2 cellular contexts compared by ENCODE assay signal in the genomic region with DNA sequence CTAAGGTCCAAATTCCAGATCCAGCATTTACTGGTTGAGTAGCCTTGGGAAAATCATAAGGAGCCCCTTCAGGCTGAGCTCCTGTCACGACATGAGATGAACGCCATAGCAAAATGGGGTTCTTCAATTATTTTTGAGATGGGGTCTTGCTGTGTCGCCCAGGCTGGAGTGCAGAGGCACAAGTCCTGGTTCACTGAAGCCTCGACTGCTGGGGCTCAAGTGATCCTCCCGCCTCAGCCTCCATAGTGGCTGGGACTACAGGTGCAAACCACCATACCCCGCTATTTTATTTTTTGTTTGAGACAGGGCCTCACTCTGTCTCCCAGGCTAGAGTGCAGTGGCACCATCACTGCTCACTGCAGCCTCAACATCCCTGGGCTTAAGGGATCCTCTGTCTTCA.
TF ChIP-seq lines count a peak whose summit lies in the region.

No MANE protein-coding gene starts in this region.

TF ChIP-seq in HepG2, 621 proteins besides CTCF, POLR2A, EP300 and RAD21:
- TF ChIP-seq, protein P1, sequence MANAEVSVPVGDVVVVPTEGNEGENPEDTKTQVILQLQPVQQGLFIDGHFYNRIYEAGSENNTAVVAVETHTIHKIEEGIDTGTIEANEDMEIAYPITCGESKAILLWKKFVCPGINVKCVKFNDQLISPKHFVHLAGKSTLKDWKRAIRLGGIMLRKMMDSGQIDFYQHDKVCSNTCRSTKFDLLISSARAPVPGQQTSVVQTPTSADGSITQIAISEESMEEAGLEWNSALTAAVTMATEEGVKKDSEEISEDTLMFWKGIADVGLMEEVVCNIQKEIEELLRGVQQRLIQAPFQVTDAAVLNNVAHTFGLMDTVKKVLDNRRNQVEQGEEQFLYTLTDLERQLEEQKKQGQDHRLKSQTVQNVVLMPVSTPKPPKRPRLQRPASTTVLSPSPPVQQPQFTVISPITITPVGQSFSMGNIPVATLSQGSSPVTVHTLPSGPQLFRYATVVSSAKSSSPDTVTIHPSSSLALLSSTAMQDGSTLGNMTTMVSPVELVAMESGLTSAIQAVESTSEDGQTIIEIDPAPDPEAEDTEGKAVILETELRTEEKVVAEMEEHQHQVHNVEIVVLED (CRISPR knock-in tag; IDR thresholded peaks at IDR 0.05; ENCODE audit: borderline replicate concordance) = no peak
- TF ChIP-seq ZNF121 (CRISPR knock-in tag; IDR thresholded peaks at IDR 0.05) = peak; percentile 22; the same call in 1 of the 2 replicates

TF ChIP-seq in WTC11, 78 proteins besides CTCF, POLR2A, EP300 and RAD21:
- TF ChIP-seq, protein P2, sequence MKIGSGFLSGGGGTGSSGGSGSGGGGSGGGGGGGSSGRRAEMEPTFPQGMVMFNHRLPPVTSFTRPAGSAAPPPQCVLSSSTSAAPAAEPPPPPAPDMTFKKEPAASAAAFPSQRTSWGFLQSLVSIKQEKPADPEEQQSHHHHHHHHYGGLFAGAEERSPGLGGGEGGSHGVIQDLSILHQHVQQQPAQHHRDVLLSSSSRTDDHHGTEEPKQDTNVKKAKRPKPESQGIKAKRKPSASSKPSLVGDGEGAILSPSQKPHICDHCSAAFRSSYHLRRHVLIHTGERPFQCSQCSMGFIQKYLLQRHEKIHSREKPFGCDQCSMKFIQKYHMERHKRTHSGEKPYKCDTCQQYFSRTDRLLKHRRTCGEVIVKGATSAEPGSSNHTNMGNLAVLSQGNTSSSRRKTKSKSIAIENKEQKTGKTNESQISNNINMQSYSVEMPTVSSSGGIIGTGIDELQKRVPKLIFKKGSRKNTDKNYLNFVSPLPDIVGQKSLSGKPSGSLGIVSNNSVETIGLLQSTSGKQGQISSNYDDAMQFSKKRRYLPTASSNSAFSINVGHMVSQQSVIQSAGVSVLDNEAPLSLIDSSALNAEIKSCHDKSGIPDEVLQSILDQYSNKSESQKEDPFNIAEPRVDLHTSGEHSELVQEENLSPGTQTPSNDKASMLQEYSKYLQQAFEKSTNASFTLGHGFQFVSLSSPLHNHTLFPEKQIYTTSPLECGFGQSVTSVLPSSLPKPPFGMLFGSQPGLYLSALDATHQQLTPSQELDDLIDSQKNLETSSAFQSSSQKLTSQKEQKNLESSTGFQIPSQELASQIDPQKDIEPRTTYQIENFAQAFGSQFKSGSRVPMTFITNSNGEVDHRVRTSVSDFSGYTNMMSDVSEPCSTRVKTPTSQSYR (CRISPR knock-in tag; IDR thresholded peaks at IDR 0.05) = no peak
- TF ChIP-seq, protein P3, sequence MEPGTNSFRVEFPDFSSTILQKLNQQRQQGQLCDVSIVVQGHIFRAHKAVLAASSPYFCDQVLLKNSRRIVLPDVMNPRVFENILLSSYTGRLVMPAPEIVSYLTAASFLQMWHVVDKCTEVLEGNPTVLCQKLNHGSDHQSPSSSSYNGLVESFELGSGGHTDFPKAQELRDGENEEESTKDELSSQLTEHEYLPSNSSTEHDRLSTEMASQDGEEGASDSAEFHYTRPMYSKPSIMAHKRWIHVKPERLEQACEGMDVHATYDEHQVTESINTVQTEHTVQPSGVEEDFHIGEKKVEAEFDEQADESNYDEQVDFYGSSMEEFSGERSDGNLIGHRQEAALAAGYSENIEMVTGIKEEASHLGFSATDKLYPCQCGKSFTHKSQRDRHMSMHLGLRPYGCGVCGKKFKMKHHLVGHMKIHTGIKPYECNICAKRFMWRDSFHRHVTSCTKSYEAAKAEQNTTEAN (CRISPR knock-in tag; IDR thresholded peaks at IDR 0.05) = no peak
- TF ChIP-seq NR3C1 (CRISPR knock-in tag; conservative IDR thresholded peaks at IDR 0.05; ENCODE audit: low read depth) (no peak), ATF1 (CRISPR knock-in tag; IDR thresholded peaks at IDR 0.05) (no peak), TEAD4 (CRISPR knock-in tag; IDR thresholded peaks at IDR 0.05) (no peak), ZNF121 (CRISPR knock-in tag; IDR thresholded peaks at IDR 0.05) (peak; percentile 87), NFYB (CRISPR knock-in tag; conservative IDR thresholded peaks at IDR 0.05; ENCODE audit: low read depth) (no peak)
- TF ChIP-seq, protein P4, sequence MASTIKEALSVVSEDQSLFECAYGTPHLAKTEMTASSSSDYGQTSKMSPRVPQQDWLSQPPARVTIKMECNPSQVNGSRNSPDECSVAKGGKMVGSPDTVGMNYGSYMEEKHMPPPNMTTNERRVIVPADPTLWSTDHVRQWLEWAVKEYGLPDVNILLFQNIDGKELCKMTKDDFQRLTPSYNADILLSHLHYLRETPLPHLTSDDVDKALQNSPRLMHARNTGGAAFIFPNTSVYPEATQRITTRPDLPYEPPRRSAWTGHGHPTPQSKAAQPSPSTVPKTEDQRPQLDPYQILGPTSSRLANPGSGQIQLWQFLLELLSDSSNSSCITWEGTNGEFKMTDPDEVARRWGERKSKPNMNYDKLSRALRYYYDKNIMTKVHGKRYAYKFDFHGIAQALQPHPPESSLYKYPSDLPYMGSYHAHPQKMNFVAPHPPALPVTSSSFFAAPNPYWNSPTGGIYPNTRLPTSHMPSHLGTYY (CRISPR knock-in tag; IDR thresholded peaks at IDR 0.05) = no peak
